ENCODE assay signal across 13 cellular contexts in genomic region chr7:155698633-155699032, GRCh38. TPM values are rescaled to one million over a fixed set of nuclear protein-coding genes. Genes with fewer than 3 reads are reported as not detected.
A peak's percentile ranks its signal among the peaks of the same experiment; 100 is the strongest.
DNase-seq lines count a peak whose midpoint lies in the region; ATAC-seq and TF ChIP-seq lines count a peak whose summit lies in the region.
"Had no signal": no experiment of that assay in that cellular context is flagged by ENCODE, and none has a peak within 500 bp of the region (broad histone marks: within the 10 kb centered on the region; RNA-seq: fewer than 3 reads in every experiment).

No MANE protein-coding gene starts in this region.

- H3K4me3 ChIP-seq in mucosa of descending colon = no peak overlapping the region
- H3K4me3 ChIP-seq in gastroesophageal sphincter = no peak overlapping the region

- peak; percentile 56 for ATAC-seq in mucosa of descending colon
- ATAC-seq in GM19463 (IDR thresholded peaks at IDR 0.05; ENCODE audit: unreplicated experiment) = no peak
- ATAC-seq in GM19397 (IDR thresholded peaks at IDR 0.05; ENCODE audit: unreplicated experiment) = no peak
- no peak for ATAC-seq in gastroesophageal sphincter

- no peak for TF ChIP-seq POLR2A in gastroesophageal sphincter (IDR thresholded peaks at IDR 0.05)

- no peak for TF ChIP-seq EP300 in gastroesophageal sphincter (IDR thresholded peaks at IDR 0.05)

- H3K27me3 ChIP-seq in gastroesophageal sphincter = no peaks in the 10 kb centered on the region
- H3K27me3 ChIP-seq: BE2C had no signal

- TF ChIP-seq CTCF in mucosa of descending colon (IDR thresholded peaks at IDR 0.05) = no peak
- no peak for TF ChIP-seq CTCF in gastroesophageal sphincter (IDR thresholded peaks at IDR 0.05)

- intact Hi-C loops in mucosa of descending colon (cut with DNase I, micrococcal nuclease) = no loop called here

- peak; percentile 15 for DNase-seq in COLO829 (ENCODE audit: low spot score)
- DNase-seq in SK-MEL-5 (ENCODE audit: low read depth, low spot score) = peak; percentile 90
- DNase-seq in fibroblast of peridontal ligament (ENCODE audit: extremely low read depth) = peak; percentile 56
- no peak for DNase-seq in mucosa of descending colon
- DNase-seq: BE2C; C1 segment of cervical spinal cord; Caco-2; CD4-positive, CD25-positive, alpha-beta regulatory T cell; CD8-positive, alpha-beta memory T cell; H9 had no signal

- in situ Hi-C loops in SK-MEL-5 (cut with HindIII; ENCODE audit: low pct_unique_long_range_greater_than_20kb, low sequenced_read_pairs) = no loop called here

- H3K9me3 ChIP-seq in mucosa of descending colon = no peaks in the 10 kb centered on the region
- no peaks in the 10 kb centered on the region for H3K9me3 ChIP-seq in gastroesophageal sphincter
- H3K9me3 ChIP-seq: BE2C, Caco-2 had no signal

- WGBS in gastroesophageal sphincter (ENCODE audit: low coverage in 1 of 2), 2 donors = 100% methylated on average over 1 of the region's 1 CpG

- H3K27ac ChIP-seq in gastroesophageal sphincter = no peak overlapping the region

- H3K36me3 ChIP-seq in mucosa of descending colon (ENCODE audit: low read depth) = no peaks in the 10 kb centered on the region
- peaks cover 0 to 31% of the 10 kb centered on the region in 2 donors for H3K36me3 ChIP-seq in gastroesophageal sphincter

- H3K4me1 ChIP-seq in mucosa of descending colon (ENCODE audit: low read depth) (peaks cover 6% of the 10 kb centered on the region), gastroesophageal sphincter (peaks cover 0 to 27% (median 0%) of the 10 kb centered on the region in 3 donors)
- H3K4me1 ChIP-seq: BE2C had no signal

RNA-seq across cellular contexts. Expression of gene RBM33, which starts 54.2 kb away (rescaled TPM):
- total RNA-seq in SK-MEL-5 (2014; rRNA removed; shearing (Covaris generic)) = 25.8 and 35.2 TPM in 2 replicates
- 25.4 and 25.8 TPM in 2 replicates for polyA plus RNA-seq in SK-MEL-5 (2015; cell fraction: cytosol; rRNA removed)
- 70.7 and 85.9 TPM in 2 replicates for polyA plus RNA-seq in SK-MEL-5 (2015; cell fraction: nucleus; rRNA removed)
- 10 to 100 TPM; 59.9 to 75.8 (median 69.8) TPM for total RNA-seq in mucosa of descending colon
- 10 to 100 TPM; 25.2 to 67.4 (median 37.6) TPM for total RNA-seq in gastroesophageal sphincter

Comparison
In these comparisons a context has a peak if more than half of its experiments do, and no peak if none do; other contexts are left out.
1. DNase-seq: peak in COLO829 (single experiment), SK-MEL-5 (single experiment) and fibroblast of peridontal ligament (single experiment); none in mucosa of descending colon (0 of 3).